Comparison of ENCODE assay signal across 13 cellular contexts in genomic region chr5:92944903-92945629, GRCh38.
DNase-seq lines count a peak whose midpoint lies in the region; ATAC-seq and TF ChIP-seq lines count a peak whose summit lies in the region.
"Had no signal": no experiment of that assay in that cellular context is flagged by ENCODE, and none has a peak within 500 bp of the region (broad histone marks: within the 10 kb centered on the region; RNA-seq: fewer than 3 reads in every experiment).

No MANE protein-coding gene starts in this region.

- peaks cover 19% of the 10 kb centered on the region for H3K36me3 Mint-ChIP-seq in neural crest cell (ENCODE audit: low read depth)
- H3K36me3 Mint-ChIP-seq in activated naive CD8-positive, alpha-beta T cell treated with anti-CD3 and anti-CD28 coated beads for 36 hours = no peaks in the 10 kb centered on the region
- H3K36me3 Mint-ChIP-seq in activated T-cell treated with anti-CD3 and anti-CD28 coated beads, Interleukin-2, amount 50 U/mL, for 24 hours (ENCODE audit: low read depth) = no peaks in the 10 kb centered on the region

- intact Hi-C loops in dorsolateral prefrontal cortex (cut with DNase I) = no loop called here
- intact Hi-C loops in testis (cut with DNase I; ENCODE audit: low total_unique reads) = no loop called here

- no peak overlapping the region for H3K4me3 Mint-ChIP-seq in neural crest cell
- H3K4me3 Mint-ChIP-seq in activated naive CD8-positive, alpha-beta T cell treated with anti-CD3 and anti-CD28 coated beads for 36 hours = no peak overlapping the region
- H3K4me3 Mint-ChIP-seq in activated T-cell treated with anti-CD3 and anti-CD28 coated beads, Interleukin-2, amount 50 U/mL, for 24 hours = no peak overlapping the region
- H3K4me3 Mint-ChIP-seq: activated T-cell treated with anti-CD3 and anti-CD28 coated beads, Interleukin-2, amount 50 U/mL, for 72 hours had no signal

- no peak for TF ChIP-seq POLR2A in testis (IDR thresholded peaks at IDR 0.05)

- no peaks in the 10 kb centered on the region for H3K27me3 ChIP-seq in dorsolateral prefrontal cortex
- no peaks in the 10 kb centered on the region for H3K27me3 ChIP-seq in testis

- ATAC-seq in GM18868 (IDR thresholded peaks at IDR 0.05; ENCODE audit: unreplicated experiment) = no peak
- ATAC-seq: activated T-cell treated with anti-CD3 and anti-CD28 coated beads, Interleukin-2, amount 50 U/mL, for 72 hours had no signal

- peaks cover 32% of the 10 kb centered on the region for H3K4me1 Mint-ChIP-seq in neural crest cell
- H3K4me1 Mint-ChIP-seq in activated naive CD8-positive, alpha-beta T cell treated with anti-CD3 and anti-CD28 coated beads for 36 hours = no peaks in the 10 kb centered on the region
- no peaks in the 10 kb centered on the region for H3K4me1 Mint-ChIP-seq in activated T-cell treated with anti-CD3 and anti-CD28 coated beads, Interleukin-2, amount 50 U/mL, for 24 hours (ENCODE audit: low read depth)

- peaks cover 8% of the 10 kb centered on the region for H3K9me3 Mint-ChIP-seq in neural crest cell
- H3K9me3 Mint-ChIP-seq in activated naive CD8-positive, alpha-beta T cell treated with anti-CD3 and anti-CD28 coated beads for 36 hours = peaks cover 13% of the 10 kb centered on the region
- H3K9me3 Mint-ChIP-seq in activated T-cell treated with anti-CD3 and anti-CD28 coated beads, Interleukin-2, amount 50 U/mL, for 24 hours = peaks cover 22% of the 10 kb centered on the region

- no peaks in the 10 kb centered on the region for H3K4me1 ChIP-seq in testis

- TF ChIP-seq CTCF in AG09319 (IDR thresholded peaks at IDR 0.05; ENCODE audit: low read depth, low read length) (no peak), dorsolateral prefrontal cortex (IDR thresholded peaks at IDR 0.05 in 54 of 56, conservative IDR thresholded peaks at IDR 0.05 in 2 of 56; ENCODE audit: low read depth in 1 of 56, partially characterized antibody in 56 of 56) (peak in 1 of 56 donors; percentile 11), neural crest cell (conservative IDR thresholded peaks at IDR 0.05) (no peak), testis (IDR thresholded peaks at IDR 0.05) (no peak)

- WGBS in testis, 2 donors = 30 to 55% methylated on average over 3 of the region's 3 CpGs

- no peaks in the 10 kb centered on the region for H3K36me3 ChIP-seq in testis (ENCODE audit: low read depth, missing control alignments)

- H3K4me3 ChIP-seq in dorsolateral prefrontal cortex = peak overlapping the region in 5 of 59 donors; percentile 2 to 11 (median 8)
- no peak overlapping the region for H3K4me3 ChIP-seq in testis
- H3K4me3 ChIP-seq: coronary artery had no signal

- peak overlapping the region; percentile 65 for H3K27ac Mint-ChIP-seq in neural crest cell (ENCODE audit: unreplicated experiment)
- H3K27ac Mint-ChIP-seq in activated naive CD8-positive, alpha-beta T cell treated with anti-CD3 and anti-CD28 coated beads for 36 hours = no peak overlapping the region
- H3K27ac Mint-ChIP-seq in activated T-cell treated with anti-CD3 and anti-CD28 coated beads, Interleukin-2, amount 50 U/mL, for 24 hours = no peak overlapping the region
- H3K27ac Mint-ChIP-seq: activated T-cell treated with anti-CD3 and anti-CD28 coated beads, Interleukin-2, amount 50 U/mL, for 72 hours; progenitor cell of endocrine pancreas had no signal

- H3K9me3 ChIP-seq in testis = no peaks in the 10 kb centered on the region

- peak; percentile 44 for DNase-seq in AG09319 (ENCODE audit: extremely low read depth, low read depth)
- peak; percentile 90 for DNase-seq in LHCN-M2 (ENCODE audit: low read depth)
- no peak for DNase-seq in dorsolateral prefrontal cortex
- DNase-seq in neural crest cell (ENCODE audit: low read depth, low spot score) = no peak
- no peak for DNase-seq in activated naive CD8-positive, alpha-beta T cell treated with anti-CD3 and anti-CD28 coated beads for 36 hours
- DNase-seq in testis = no peak
- no peak for DNase-seq in activated T-cell treated with anti-CD3 and anti-CD28 coated beads, Interleukin-2, amount 50 U/mL, for 24 hours
- DNase-seq: activated T-cell treated with anti-CD3 and anti-CD28 coated beads, Interleukin-2, amount 50 U/mL, for 72 hours; COR-L47; NCI-H1694 had no signal

- no peaks in the 10 kb centered on the region for H3K27me3 Mint-ChIP-seq in neural crest cell (ENCODE audit: low read depth)
- no peaks in the 10 kb centered on the region for H3K27me3 Mint-ChIP-seq in activated naive CD8-positive, alpha-beta T cell treated with anti-CD3 and anti-CD28 coated beads for 36 hours
- H3K27me3 Mint-ChIP-seq in activated T-cell treated with anti-CD3 and anti-CD28 coated beads, Interleukin-2, amount 50 U/mL, for 24 hours = no peaks in the 10 kb centered on the region
- H3K27me3 Mint-ChIP-seq: progenitor cell of endocrine pancreas had no signal

- peak overlapping the region in 52 of 59 donors; percentile 1 to 74 (median 48) for H3K27ac ChIP-seq in dorsolateral prefrontal cortex
- no peak overlapping the region for H3K27ac ChIP-seq in testis
- H3K27ac ChIP-seq: coronary artery had no signal

Comparison
In these comparisons a context has a peak if more than half of its experiments do, and no peak if none do; other contexts are left out.
1. DNase-seq: peak in AG09319 (single experiment) and LHCN-M2 (single experiment); none in dorsolateral prefrontal cortex (0 of 10), neural crest cell (single experiment), activated naive CD8-positive, alpha-beta T cell treated with anti-CD3 and anti-CD28 coated beads for 36 hours (single experiment), testis (single experiment) and activated T-cell treated with anti-CD3 and anti-CD28 coated beads, Interleukin-2, amount 50 U/mL, for 24 hours (single experiment).
2. H3K27ac ChIP-seq: peak in dorsolateral prefrontal cortex (52 of 59); none in testis (0 of 2).